In genomic region chr4:120005091-120005490, GRCh38 we compare ENCODE assay signal across 1 cellular context.
TF ChIP-seq lines count a peak whose summit lies in the region.

No MANE protein-coding gene starts in this region.

TF ChIP-seq in GM23338, 12 proteins besides CTCF, POLR2A, EP300 and RAD21 (continued from another document):
- TF ChIP-seq ZNF462 (CRISPR knock-in tag; IDR thresholded peaks at IDR 0.05): no peak
- TF ChIP-seq JUNB (IDR thresholded peaks at IDR 0.05; ENCODE audit: unreplicated experiment): no peak
- no peak for TF ChIP-seq EZH2 (IDR thresholded peaks at IDR 0.05; ENCODE audit: low read depth, unreplicated experiment)
TF ChIP-seq in GM23338: peak in this region for 0.
